1 cellular context compared by ENCODE assay signal in the genomic region with DNA sequence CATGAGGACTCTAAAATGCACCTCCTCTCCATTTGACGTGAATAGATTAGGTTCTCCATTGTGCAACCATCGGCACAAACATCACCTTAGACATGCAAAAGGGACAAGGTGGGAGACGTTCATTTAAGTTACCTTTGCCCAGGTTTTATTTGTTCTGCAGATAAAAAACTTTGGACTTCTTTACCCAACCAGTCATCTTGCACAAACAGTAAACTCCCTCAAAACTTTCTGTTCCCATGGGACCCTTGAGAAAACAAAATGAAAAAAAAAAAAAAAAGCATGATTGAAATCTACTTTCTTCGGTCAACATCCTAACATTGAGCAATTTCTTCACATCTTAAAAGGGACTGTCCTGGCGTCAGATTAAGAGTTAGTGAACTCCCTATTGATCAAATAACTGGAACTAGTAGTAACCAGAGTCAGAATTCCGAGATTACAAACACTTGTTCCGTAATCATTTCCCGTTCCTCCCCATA.
TF ChIP-seq lines count a peak whose summit lies in the region.

No MANE protein-coding gene starts in this region.

TF ChIP-seq in HepG2, 621 proteins besides CTCF, POLR2A, EP300 and RAD21 (continued from another document and continues in another):
- TF ChIP-seq, protein P1, sequence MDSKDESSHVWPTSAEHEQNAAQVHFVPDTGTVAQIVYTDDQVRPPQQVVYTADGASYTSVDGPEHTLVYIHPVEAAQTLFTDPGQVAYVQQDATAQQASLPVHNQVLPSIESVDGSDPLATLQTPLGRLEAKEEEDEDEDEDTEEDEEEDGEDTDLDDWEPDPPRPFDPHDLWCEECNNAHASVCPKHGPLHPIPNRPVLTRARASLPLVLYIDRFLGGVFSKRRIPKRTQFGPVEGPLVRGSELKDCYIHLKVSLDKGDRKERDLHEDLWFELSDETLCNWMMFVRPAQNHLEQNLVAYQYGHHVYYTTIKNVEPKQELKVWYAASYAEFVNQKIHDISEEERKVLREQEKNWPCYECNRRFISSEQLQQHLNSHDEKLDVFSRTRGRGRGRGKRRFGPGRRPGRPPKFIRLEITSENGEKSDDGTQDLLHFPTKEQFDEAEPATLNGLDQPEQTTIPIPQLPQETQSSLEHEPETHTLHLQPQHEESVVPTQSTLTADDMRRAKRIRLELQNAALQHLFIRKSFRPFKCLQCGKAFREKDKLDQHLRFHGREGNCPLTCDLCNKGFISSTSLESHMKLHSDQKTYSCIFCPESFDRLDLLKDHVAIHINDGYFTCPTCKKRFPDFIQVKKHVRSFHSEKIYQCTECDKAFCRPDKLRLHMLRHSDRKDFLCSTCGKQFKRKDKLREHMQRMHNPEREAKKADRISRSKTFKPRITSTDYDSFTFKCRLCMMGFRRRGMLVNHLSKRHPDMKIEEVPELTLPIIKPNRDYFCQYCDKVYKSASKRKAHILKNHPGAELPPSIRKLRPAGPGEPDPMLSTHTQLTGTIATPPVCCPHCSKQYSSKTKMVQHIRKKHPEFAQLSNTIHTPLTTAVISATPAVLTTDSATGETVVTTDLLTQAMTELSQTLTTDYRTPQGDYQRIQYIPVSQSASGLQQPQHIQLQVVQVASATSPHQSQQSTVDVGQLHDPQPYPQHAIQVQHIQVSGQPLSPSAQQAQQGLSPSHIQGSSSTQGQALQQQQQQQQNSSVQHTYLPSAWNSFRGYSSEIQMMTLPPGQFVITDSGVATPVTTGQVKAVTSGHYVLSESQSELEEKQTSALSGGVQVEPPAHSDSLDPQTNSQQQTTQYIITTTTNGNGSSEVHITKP (CRISPR knock-in tag; IDR thresholded peaks at IDR 0.05; ENCODE audit: low read depth) = no peak
- TF ChIP-seq ZSCAN9 (CRISPR knock-in tag; IDR thresholded peaks at IDR 0.05; ENCODE audit: borderline replicate concordance) = no peak
- no peak for TF ChIP-seq ZNF496 (CRISPR knock-in tag; IDR thresholded peaks at IDR 0.05; ENCODE audit: insufficient replicate concordance)
- peak; percentile 65 for TF ChIP-seq SOX5 (CRISPR knock-in tag; IDR thresholded peaks at IDR 0.05; ENCODE audit: borderline replicate concordance)
- TF ChIP-seq MEIS2 (CRISPR knock-in tag; IDR thresholded peaks at IDR 0.05) = no peak
- peak; percentile 74; the same call in 1 of the 2 replicates for TF ChIP-seq REPIN1 (CRISPR knock-in tag; IDR thresholded peaks at IDR 0.05; ENCODE audit: borderline replicate concordance, low read depth)
- TF ChIP-seq HDAC1 (CRISPR knock-in tag; IDR thresholded peaks at IDR 0.05) = peak; percentile 85
- TF ChIP-seq, protein P2, sequence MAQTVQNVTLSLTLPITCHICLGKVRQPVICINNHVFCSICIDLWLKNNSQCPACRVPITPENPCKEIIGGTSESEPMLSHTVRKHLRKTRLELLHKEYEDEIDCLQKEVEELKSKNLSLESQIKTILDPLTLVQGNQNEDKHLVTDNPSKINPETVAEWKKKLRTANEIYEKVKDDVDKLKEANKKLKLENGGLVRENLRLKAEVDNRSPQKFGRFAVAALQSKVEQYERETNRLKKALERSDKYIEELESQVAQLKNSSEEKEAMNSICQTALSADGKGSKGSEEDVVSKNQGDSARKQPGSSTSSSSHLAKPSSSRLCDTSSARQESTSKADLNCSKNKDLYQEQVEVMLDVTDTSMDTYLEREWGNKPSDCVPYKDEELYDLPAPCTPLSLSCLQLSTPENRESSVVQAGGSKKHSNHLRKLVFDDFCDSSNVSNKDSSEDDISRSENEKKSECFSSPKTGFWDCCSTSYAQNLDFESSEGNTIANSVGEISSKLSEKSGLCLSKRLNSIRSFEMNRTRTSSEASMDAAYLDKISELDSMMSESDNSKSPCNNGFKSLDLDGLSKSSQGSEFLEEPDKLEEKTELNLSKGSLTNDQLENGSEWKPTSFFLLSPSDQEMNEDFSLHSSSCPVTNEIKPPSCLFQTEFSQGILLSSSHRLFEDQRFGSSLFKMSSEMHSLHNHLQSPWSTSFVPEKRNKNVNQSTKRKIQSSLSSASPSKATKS (CRISPR knock-in tag; IDR thresholded peaks at IDR 0.05) = 0 out of 2 replicates have a peak, but pooled peaks have one; percentile 57
- TF ChIP-seq, protein P3, sequence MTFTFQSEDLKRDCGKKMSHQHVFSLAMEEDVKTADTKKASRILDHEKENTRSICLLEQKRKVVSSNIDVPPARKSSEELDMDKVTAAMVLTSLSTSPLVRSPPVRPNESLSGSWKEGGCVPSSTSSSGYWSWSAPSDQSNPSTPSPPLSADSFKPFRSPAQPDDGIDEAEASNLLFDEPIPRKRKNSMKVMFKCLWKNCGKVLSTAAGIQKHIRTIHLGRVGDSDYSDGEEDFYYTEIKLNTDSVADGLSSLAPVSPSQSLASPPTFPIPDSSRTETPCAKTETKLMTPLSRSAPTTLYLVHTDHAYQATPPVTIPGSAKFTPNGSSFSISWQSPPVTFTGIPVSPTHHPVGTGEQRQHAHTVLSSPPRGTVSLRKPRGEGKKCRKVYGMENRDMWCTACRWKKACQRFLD (CRISPR knock-in tag; IDR thresholded peaks at IDR 0.05; ENCODE audit: borderline replicate concordance) = no peak
- TF ChIP-seq NCOR1 (IDR thresholded peaks at IDR 0.05; ENCODE audit: borderline replicate concordance, low read length) = peak; percentile 94
- peak; percentile 58 for TF ChIP-seq NR2C2 (CRISPR knock-in tag; IDR thresholded peaks at IDR 0.05; ENCODE audit: borderline replicate concordance)
- TF ChIP-seq ZNF746 (CRISPR knock-in tag; IDR thresholded peaks at IDR 0.05) = no peak
- TF ChIP-seq, protein P4, sequence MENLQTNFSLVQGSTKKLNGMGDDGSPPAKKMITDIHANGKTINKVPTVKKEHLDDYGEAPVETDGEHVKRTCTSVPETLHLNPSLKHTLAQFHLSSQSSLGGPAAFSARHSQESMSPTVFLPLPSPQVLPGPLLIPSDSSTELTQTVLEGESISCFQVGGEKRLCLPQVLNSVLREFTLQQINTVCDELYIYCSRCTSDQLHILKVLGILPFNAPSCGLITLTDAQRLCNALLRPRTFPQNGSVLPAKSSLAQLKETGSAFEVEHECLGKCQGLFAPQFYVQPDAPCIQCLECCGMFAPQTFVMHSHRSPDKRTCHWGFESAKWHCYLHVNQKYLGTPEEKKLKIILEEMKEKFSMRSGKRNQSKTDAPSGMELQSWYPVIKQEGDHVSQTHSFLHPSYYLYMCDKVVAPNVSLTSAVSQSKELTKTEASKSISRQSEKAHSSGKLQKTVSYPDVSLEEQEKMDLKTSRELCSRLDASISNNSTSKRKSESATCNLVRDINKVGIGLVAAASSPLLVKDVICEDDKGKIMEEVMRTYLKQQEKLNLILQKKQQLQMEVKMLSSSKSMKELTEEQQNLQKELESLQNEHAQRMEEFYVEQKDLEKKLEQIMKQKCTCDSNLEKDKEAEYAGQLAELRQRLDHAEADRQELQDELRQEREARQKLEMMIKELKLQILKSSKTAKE (CRISPR knock-in tag; IDR thresholded peaks at IDR 0.05; ENCODE audit: borderline replicate concordance) = peak; percentile 57
- TF ChIP-seq ZNF672 (CRISPR knock-in tag; IDR thresholded peaks at IDR 0.05) = no peak
- peak; percentile 17; the same call in 1 of the 2 replicates for TF ChIP-seq SMC3 (IDR thresholded peaks at IDR 0.05; ENCODE audit: low read length)
- TF ChIP-seq ZFP36L1 (CRISPR knock-in tag; IDR thresholded peaks at IDR 0.05) = no peak
- TF ChIP-seq TBX3 (IDR thresholded peaks at IDR 0.05; ENCODE audit: borderline replicate concordance) = peak; percentile 15; the same call in 1 of the 2 replicates
- TF ChIP-seq, protein P5, sequence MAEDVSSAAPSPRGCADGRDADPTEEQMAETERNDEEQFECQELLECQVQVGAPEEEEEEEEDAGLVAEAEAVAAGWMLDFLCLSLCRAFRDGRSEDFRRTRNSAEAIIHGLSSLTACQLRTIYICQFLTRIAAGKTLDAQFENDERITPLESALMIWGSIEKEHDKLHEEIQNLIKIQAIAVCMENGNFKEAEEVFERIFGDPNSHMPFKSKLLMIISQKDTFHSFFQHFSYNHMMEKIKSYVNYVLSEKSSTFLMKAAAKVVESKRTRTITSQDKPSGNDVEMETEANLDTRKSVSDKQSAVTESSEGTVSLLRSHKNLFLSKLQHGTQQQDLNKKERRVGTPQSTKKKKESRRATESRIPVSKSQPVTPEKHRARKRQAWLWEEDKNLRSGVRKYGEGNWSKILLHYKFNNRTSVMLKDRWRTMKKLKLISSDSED (CRISPR knock-in tag; IDR thresholded peaks at IDR 0.05) = no peak
- TF ChIP-seq MTA1 (CRISPR knock-in tag; IDR thresholded peaks at IDR 0.05; ENCODE audit: borderline replicate concordance) = peak; percentile 46; the same call in 1 of the 2 replicates
- no peak for TF ChIP-seq TP53 (CRISPR knock-in tag; conservative IDR thresholded peaks at IDR 0.05)
- TF ChIP-seq ZNF24 (IDR thresholded peaks at IDR 0.05) = no peak
- TF ChIP-seq ZZZ3 (CRISPR knock-in tag; IDR thresholded peaks at IDR 0.05; ENCODE audit: borderline replicate concordance) = no peak
- TF ChIP-seq ZNF660 (CRISPR knock-in tag; IDR thresholded peaks at IDR 0.05; ENCODE audit: borderline replicate concordance, low read depth) = no peak
- no peak for TF ChIP-seq ISX (CRISPR knock-in tag; conservative IDR thresholded peaks at IDR 0.05)
- 0 out of 2 replicates have a peak, but pooled peaks have one; percentile 36 for TF ChIP-seq ZNF816 (CRISPR knock-in tag; IDR thresholded peaks at IDR 0.05; ENCODE audit: borderline replicate concordance)
- TF ChIP-seq ZNF629 (CRISPR knock-in tag; conservative IDR thresholded peaks at IDR 0.05) = no peak
- peak; percentile 5; the same call in 1 of the 2 replicates for TF ChIP-seq FOXK2 (IDR thresholded peaks at IDR 0.05)
- TF ChIP-seq ZFP62 (CRISPR knock-in tag; IDR thresholded peaks at IDR 0.05) = no peak
- TF ChIP-seq NFIC (IDR thresholded peaks at IDR 0.05; ENCODE audit: low read length) = peak; percentile 91; the same call in 1 of the 2 replicates
- no peak for TF ChIP-seq MTA3 (CRISPR knock-in tag; IDR thresholded peaks at IDR 0.05)
- TF ChIP-seq, protein P6, sequence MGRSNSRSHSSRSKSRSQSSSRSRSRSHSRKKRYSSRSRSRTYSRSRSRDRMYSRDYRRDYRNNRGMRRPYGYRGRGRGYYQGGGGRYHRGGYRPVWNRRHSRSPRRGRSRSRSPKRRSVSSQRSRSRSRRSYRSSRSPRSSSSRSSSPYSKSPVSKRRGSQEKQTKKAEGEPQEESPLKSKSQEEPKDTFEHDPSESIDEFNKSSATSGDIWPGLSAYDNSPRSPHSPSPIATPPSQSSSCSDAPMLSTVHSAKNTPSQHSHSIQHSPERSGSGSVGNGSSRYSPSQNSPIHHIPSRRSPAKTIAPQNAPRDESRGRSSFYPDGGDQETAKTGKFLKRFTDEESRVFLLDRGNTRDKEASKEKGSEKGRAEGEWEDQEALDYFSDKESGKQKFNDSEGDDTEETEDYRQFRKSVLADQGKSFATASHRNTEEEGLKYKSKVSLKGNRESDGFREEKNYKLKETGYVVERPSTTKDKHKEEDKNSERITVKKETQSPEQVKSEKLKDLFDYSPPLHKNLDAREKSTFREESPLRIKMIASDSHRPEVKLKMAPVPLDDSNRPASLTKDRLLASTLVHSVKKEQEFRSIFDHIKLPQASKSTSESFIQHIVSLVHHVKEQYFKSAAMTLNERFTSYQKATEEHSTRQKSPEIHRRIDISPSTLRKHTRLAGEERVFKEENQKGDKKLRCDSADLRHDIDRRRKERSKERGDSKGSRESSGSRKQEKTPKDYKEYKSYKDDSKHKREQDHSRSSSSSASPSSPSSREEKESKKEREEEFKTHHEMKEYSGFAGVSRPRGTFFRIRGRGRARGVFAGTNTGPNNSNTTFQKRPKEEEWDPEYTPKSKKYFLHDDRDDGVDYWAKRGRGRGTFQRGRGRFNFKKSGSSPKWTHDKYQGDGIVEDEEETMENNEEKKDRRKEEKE (IDR thresholded peaks at IDR 0.05) = no peak
- no peak for TF ChIP-seq ZNF235 (CRISPR knock-in tag; IDR thresholded peaks at IDR 0.05; ENCODE audit: borderline replicate concordance)
- peak; percentile 74 for TF ChIP-seq RFX1 (IDR thresholded peaks at IDR 0.05)
- 0 out of 2 replicates have a peak, but pooled peaks have one; percentile 22 for TF ChIP-seq ZNF317 (CRISPR knock-in tag; IDR thresholded peaks at IDR 0.05)
- peak; percentile 75 for TF ChIP-seq MIXL1 (CRISPR knock-in tag; IDR thresholded peaks at IDR 0.05)
- TF ChIP-seq ISL2 (CRISPR knock-in tag; IDR thresholded peaks at IDR 0.05) = peak; percentile 95
- TF ChIP-seq GFI1 (CRISPR knock-in tag; IDR thresholded peaks at IDR 0.05; ENCODE audit: borderline replicate concordance) = peak; percentile 76
- TF ChIP-seq, protein P7, sequence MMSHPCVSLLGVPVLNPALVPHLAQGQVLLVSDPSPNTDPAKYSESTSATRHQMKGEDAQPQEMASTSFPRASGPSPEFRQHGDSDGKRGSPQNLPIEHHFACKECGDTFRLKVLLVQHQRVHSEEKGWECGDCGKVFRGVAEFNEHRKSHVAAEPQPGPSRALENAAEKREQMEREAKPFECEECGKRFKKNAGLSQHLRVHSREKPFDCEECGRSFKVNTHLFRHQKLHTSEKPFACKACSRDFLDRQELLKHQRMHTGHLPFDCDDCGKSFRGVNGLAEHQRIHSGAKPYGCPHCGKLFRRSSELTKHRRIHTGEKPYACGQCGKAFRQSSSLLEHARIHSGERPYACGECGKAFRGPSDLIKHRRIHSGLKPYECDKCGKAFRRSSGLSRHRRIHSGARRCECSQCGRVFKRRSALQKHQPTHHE (CRISPR knock-in tag; IDR thresholded peaks at IDR 0.05; ENCODE audit: borderline replicate concordance) = no peak
- no peak for TF ChIP-seq NFE2L2 (IDR thresholded peaks at IDR 0.05; ENCODE audit: low read length)
- peak; percentile 97 for TF ChIP-seq GATAD2A (CRISPR knock-in tag; IDR thresholded peaks at IDR 0.05)
- TF ChIP-seq CHD4 (IDR thresholded peaks at IDR 0.05; ENCODE audit: borderline replicate concordance, low read length) = no peak
- peak; percentile 48 for TF ChIP-seq SAP130 (CRISPR knock-in tag; IDR thresholded peaks at IDR 0.05; ENCODE audit: low read depth)
- no peak for TF ChIP-seq ZFY (CRISPR knock-in tag; IDR thresholded peaks at IDR 0.05)
